Comparison of ENCODE assay signal across 8 cellular contexts in genomic region chr22:37932821-37933578, GRCh38. TPM values are rescaled to one million over a fixed set of nuclear protein-coding genes. Genes with fewer than 3 reads are reported as not detected.
A peak's percentile ranks its signal among the peaks of the same experiment; 100 is the strongest.
DNase-seq lines count a peak whose midpoint lies in the region; ATAC-seq and TF ChIP-seq lines count a peak whose summit lies in the region.

No MANE protein-coding gene starts in this region.

- no peak overlapping the region for H3K27ac Mint-ChIP-seq in activated T-helper 17 cell treated with anti-CD3 and anti-CD28 coated beads, Interleukin-2, amount 50 U/mL, for 72 hours

- H3K9ac ChIP-seq in mammary epithelial cell (ENCODE audit: insufficient read depth, low read length) (no peak overlapping the region), mesenchymal stem cell (ENCODE audit: low read length) (peak overlapping the region; percentile 26)

- no peaks in the 10 kb centered on the region for H3K9me3 ChIP-seq in mammary epithelial cell (replicated peaks; ENCODE audit: insufficient read depth, low read length)
- no peaks in the 10 kb centered on the region for H3K9me3 ChIP-seq in mesenchymal stem cell (ENCODE audit: control insufficient read depth, low read length)
- H3K9me3 ChIP-seq in tibial artery = no peaks in the 10 kb centered on the region

- no peak overlapping the region for H4K91ac ChIP-seq in mesenchymal stem cell (ENCODE audit: low read length)

- DNase-seq in NCI-H1105 treated with DMSO at 0.1 percent for 48 hours (lab: John Stamatoyannopoulos, UW) (peak; percentile 57), mammary epithelial cell (peak; percentile 24), mesenchymal stem cell (no peak), tibial artery (peak in 1 of 2 donors; percentile 75), Kasumi-1 (lab: John Stamatoyannopoulos, UW) (no peak), ACHN (no peak)
- DNase-seq in activated CD8-positive, alpha-beta memory T cell treated with anti-CD3 and anti-CD28 coated beads, Interleukin-2, amount 50 U/mL, for 48 hours = no peak

- peak overlapping the region; percentile 50 for H2BK15ac ChIP-seq in mesenchymal stem cell (ENCODE audit: low read depth, poor library complexity, severe bottlenecking)

- peaks cover 28% of the 10 kb centered on the region for H3K79me1 ChIP-seq in mesenchymal stem cell (replicated peaks; ENCODE audit: low read length, poor library complexity, severe bottlenecking)

- CTCF ChIA-PET in mammary epithelial cell (lab: Charles Lee; ENCODE audit: low non-redundant PET) = no interaction called here

- peaks cover 17% of the 10 kb centered on the region for H3K36me3 Mint-ChIP-seq in activated T-helper 17 cell treated with anti-CD3 and anti-CD28 coated beads, Interleukin-2, amount 50 U/mL, for 72 hours (ENCODE audit: low read depth)

- H3K27ac ChIP-seq in mammary epithelial cell (ENCODE audit: insufficient read depth, low read depth, low read length) (no peak overlapping the region), mesenchymal stem cell (ENCODE audit: low read length, poor library complexity, severe bottlenecking) (no peak overlapping the region), tibial artery (peak overlapping the region; percentile 69 to 81)

- H3K4me3 Mint-ChIP-seq in activated T-helper 17 cell treated with anti-CD3 and anti-CD28 coated beads, Interleukin-2, amount 50 U/mL, for 72 hours = no peak overlapping the region

- H3K4me1 ChIP-seq in mammary epithelial cell (ENCODE audit: insufficient read depth, low read length) (peaks cover 24% of the 10 kb centered on the region), mesenchymal stem cell (ENCODE audit: control insufficient read depth, insufficient read depth, low read depth, low read length) (peaks cover 22% of the 10 kb centered on the region), tibial artery (peaks cover 5 to 32% (median 24%) of the 10 kb centered on the region in 4 donors)

- peaks cover 4% of the 10 kb centered on the region for H4K20me1 ChIP-seq in mammary epithelial cell (ENCODE audit: insufficient read depth, low read length)

- peaks cover 62% of the 10 kb centered on the region for H3K79me2 ChIP-seq in mammary epithelial cell (ENCODE audit: insufficient read depth, low read length)

- dilution Hi-C loops in mammary epithelial cell (cut with HindIII; ENCODE audit: low sequenced_read_pairs) = loop anchor here (5.0 kb wide), 3 partner anchors 34 to 86 kb away; partner anchors contain the start of gene EIF3L

- H3K4me1 Mint-ChIP-seq in activated T-helper 17 cell treated with anti-CD3 and anti-CD28 coated beads, Interleukin-2, amount 50 U/mL, for 72 hours = peaks cover 4% of the 10 kb centered on the region

- no peak overlapping the region for H2AFZ ChIP-seq in mammary epithelial cell (ENCODE audit: low read depth, low read length)
- no peak overlapping the region for H2AFZ ChIP-seq in mesenchymal stem cell (ENCODE audit: low read depth, low read length)

- no peaks in the 10 kb centered on the region for H3K27me3 Mint-ChIP-seq in activated T-helper 17 cell treated with anti-CD3 and anti-CD28 coated beads, Interleukin-2, amount 50 U/mL, for 72 hours

- TF ChIP-seq CTCF in mammary epithelial cell (conservative IDR thresholded peaks at IDR 0.05 in 1 of 2, IDR thresholded peaks at IDR 0.05 in 1 of 2; ENCODE audit: extremely low read depth in 1 of 2, insufficient read depth in 1 of 2, low read depth in 1 of 2, low read length in 2 of 2) (no peak), tibial artery (IDR thresholded peaks at IDR 0.05) (no peak)

- no TSS peak for BruUV-seq in mammary epithelial cell (replicated peaks; lab: Mats Ljungman, UMichigan)

- peaks cover 45% of the 10 kb centered on the region for H3K36me3 ChIP-seq in mammary epithelial cell (ENCODE audit: insufficient read depth, low read length)
- peaks cover 63 to 70% of the 10 kb centered on the region in 2 experiments for H3K36me3 ChIP-seq in mesenchymal stem cell (ENCODE audit: control insufficient read depth in 1 of 2, insufficient read depth in 2 of 2, low read depth in 1 of 2, low read length in 2 of 2)
- peaks cover 32 to 75% (median 57%) of the 10 kb centered on the region in 3 donors for H3K36me3 ChIP-seq in tibial artery

- no peak overlapping the region for H2BK5ac ChIP-seq in mesenchymal stem cell (ENCODE audit: low read depth, low read length, poor library complexity, severe bottlenecking)

- no peak overlapping the region for H3K23ac ChIP-seq in mesenchymal stem cell (ENCODE audit: low read length in 2 of 2)

- H3K9me3 Mint-ChIP-seq in activated T-helper 17 cell treated with anti-CD3 and anti-CD28 coated beads, Interleukin-2, amount 50 U/mL, for 72 hours = no peaks in the 10 kb centered on the region

- H3K4ac ChIP-seq in mesenchymal stem cell (ENCODE audit: low read depth in 1 of 2, low read length in 2 of 2) = no peak overlapping the region

- H3K4me2 ChIP-seq in mammary epithelial cell (ENCODE audit: insufficient read depth, low read depth, low read length) = no peak overlapping the region
- no peak overlapping the region for H3K4me2 ChIP-seq in mesenchymal stem cell (ENCODE audit: low read length, poor library complexity, severe bottlenecking)

- H3K4me3 ChIP-seq in mammary epithelial cell (replicated peaks in 1 of 3; ENCODE audit: insufficient read depth in 1 of 3, low read depth in 2 of 3, low read length in 3 of 3) (no peak overlapping the region), mesenchymal stem cell (ENCODE audit: insufficient read depth in 1 of 2, low read depth in 1 of 2, low read length in 2 of 2) (no peak overlapping the region), tibial artery (no peak overlapping the region)

- H2AK5ac ChIP-seq in mesenchymal stem cell (ENCODE audit: low read length, severe bottlenecking) = no peak overlapping the region

- H3K27me3 ChIP-seq in mammary epithelial cell (ENCODE audit: insufficient read depth, low read length) = no peaks in the 10 kb centered on the region
- H3K27me3 ChIP-seq in mesenchymal stem cell (ENCODE audit: control insufficient read depth in 1 of 2, insufficient read depth in 1 of 2, low read length in 2 of 2) = no peaks in the 10 kb centered on the region
- H3K27me3 ChIP-seq in tibial artery = no peaks in the 10 kb centered on the region

- in situ Hi-C loops in mammary epithelial cell (cut with MboI; ENCODE audit: low sequenced_read_pairs in 2 of 2) (loop anchor here in 1 of 2 donors (5.0 kb wide), 1 partner anchor 46 kb away; no protein-coding TSS in a partner anchor), ACHN (cut with HindIII; ENCODE audit: low pct_ligation_motif_present, low pct_unique_long_range_greater_than_20kb, low sequenced_read_pairs) (no loop called here)

- intact Hi-C loops in mammary epithelial cell (cut with micrococcal nuclease) (no loop called here), tibial artery (cut with DNase I; ENCODE audit: low total_unique reads) (loop anchor here (2.0 to 5.0 kb wide), 3 partner anchors 26 to 116 kb away; partner anchors contain the start of gene MICALL1)

- H2BK12ac ChIP-seq in mesenchymal stem cell (ENCODE audit: low read length in 2 of 2) = peak overlapping the region in 1 of 2 experiments; percentile 3

- H3K14ac ChIP-seq in mesenchymal stem cell (ENCODE audit: low read length in 2 of 2) = no peak overlapping the region

- no peak overlapping the region for H4K8ac ChIP-seq in mesenchymal stem cell (ENCODE audit: low read length)

- ATAC-seq in activated T-helper 17 cell treated with anti-CD3 and anti-CD28 coated beads, Interleukin-2, amount 50 U/mL, for 72 hours (replicated peaks) = no peak

- WGBS in mammary epithelial cell (ENCODE audit: low coverage, missing lambda C conversion rate) = 87% methylated on average over 12 of the region's 21 CpGs
- WGBS in mesenchymal stem cell = 94% methylated on average over 21 of the region's 21 CpGs

- H3K18ac ChIP-seq in mesenchymal stem cell (ENCODE audit: low read depth in 1 of 2, low read length in 2 of 2) = peak overlapping the region in 1 of 2 experiments; percentile 5

- H2BK120ac ChIP-seq in mesenchymal stem cell (ENCODE audit: low read depth, low read length) = no peak overlapping the region

RNA-seq across cellular contexts. Expression of gene C22orf23, which starts 20.4 kb away (rescaled TPM):
- not detected for total RNA-seq in mammary epithelial cell
- polyA plus RNA-seq in mammary epithelial cell = 0.06 TPM
- polyA minus RNA-seq in mammary epithelial cell = not detected
- 0.17 TPM for polyA plus RNA-seq in mesenchymal stem cell (2013, experiment 1 of 2)
- 0.27 TPM for polyA plus RNA-seq in mesenchymal stem cell (2013, experiment 2 of 2)
- under 1 TPM in 1 of 2 donors, not detected in 1; 0.84 TPM for total RNA-seq in activated T-helper 17 cell treated with anti-CD3 and anti-CD28 coated beads, Interleukin-2, amount 50 U/mL, for 72 hours

RNA-seq across cellular contexts. Expression of gene POLR2F, which starts 20.5 kb away (rescaled TPM):
- total RNA-seq in mammary epithelial cell = 10 to 100 TPM; 20.7 to 89.6 TPM
- polyA plus RNA-seq in mammary epithelial cell = 142 TPM
- 56.6 TPM for polyA minus RNA-seq in mammary epithelial cell
- polyA plus RNA-seq in mesenchymal stem cell (2013, experiment 1 of 2) = 88.8 TPM
- polyA plus RNA-seq in mesenchymal stem cell (2013, experiment 2 of 2) = 95.4 TPM
- 10 to 100 TPM; 48.1 to 95.1 TPM for total RNA-seq in activated T-helper 17 cell treated with anti-CD3 and anti-CD28 coated beads, Interleukin-2, amount 50 U/mL, for 72 hours

RNA-seq across cellular contexts. Expression of gene MICALL1, which starts 26.9 kb away (rescaled TPM):
- total RNA-seq in mammary epithelial cell = 100 to 1,000 TPM; 247 to 249 TPM
- polyA plus RNA-seq in mammary epithelial cell = 129 TPM
- 299 TPM for polyA minus RNA-seq in mammary epithelial cell
- polyA plus RNA-seq in mesenchymal stem cell (2013, experiment 1 of 2) = 19.9 TPM
- 19.0 TPM for polyA plus RNA-seq in mesenchymal stem cell (2013, experiment 2 of 2)
- total RNA-seq in activated T-helper 17 cell treated with anti-CD3 and anti-CD28 coated beads, Interleukin-2, amount 50 U/mL, for 72 hours = 10 to 100 TPM; 10.3 to 15.9 TPM

RNA-seq across cellular contexts. Expression of gene SOX10, which starts 51.4 kb away (rescaled TPM):
- total RNA-seq in mammary epithelial cell = 10 to 100 TPM in 1 of 2 donors, not detected in 1; 10.7 TPM
- not detected for polyA plus RNA-seq in mammary epithelial cell
- polyA minus RNA-seq in mammary epithelial cell = not detected
- polyA plus RNA-seq in mesenchymal stem cell (2013, experiment 1 of 2) = not detected
- polyA plus RNA-seq in mesenchymal stem cell (2013, experiment 2 of 2) = not detected
- not detected for total RNA-seq in activated T-helper 17 cell treated with anti-CD3 and anti-CD28 coated beads, Interleukin-2, amount 50 U/mL, for 72 hours

Comparison
In these comparisons a context has a peak if more than half of its experiments do, and no peak if none do; other contexts are left out.
1. DNase-seq: peak in NCI-H1105 treated with DMSO at 0.1 percent for 48 hours (single experiment) and mammary epithelial cell (single experiment); none in mesenchymal stem cell (single experiment), Kasumi-1 (0 of 2), ACHN (single experiment) and activated CD8-positive, alpha-beta memory T cell treated with anti-CD3 and anti-CD28 coated beads, Interleukin-2, amount 50 U/mL, for 48 hours (single experiment).
2. H3K27ac ChIP-seq: peak in tibial artery (2 of 2); none in mammary epithelial cell (single experiment) and mesenchymal stem cell (single experiment).
3. RNA of gene MICALL1, which starts 26.9 kb away (total RNA-seq): 247 to 249 TPM in mammary epithelial cell; 10.3 to 15.9 TPM in activated T-helper 17 cell treated with anti-CD3 and anti-CD28 coated beads, Interleukin-2, amount 50 U/mL, for 72 hours; every median in the first group is over 10 times any median in the second.